10 cellular contexts compared by ENCODE assay signal in genomic region chr3:129485681-129486056, GRCh38. TPM values are rescaled to one million over a fixed set of nuclear protein-coding genes. Genes with fewer than 3 reads are reported as not detected.
DNase-seq lines count a peak whose midpoint lies in the region; ATAC-seq and TF ChIP-seq lines count a peak whose summit lies in the region.
"Had no signal": no experiment of that assay in that cellular context is flagged by ENCODE, and none has a peak within 500 bp of the region (broad histone marks: within the 10 kb centered on the region; RNA-seq: fewer than 3 reads in every experiment).

No MANE protein-coding gene starts in this region.

- H3K4me3 ChIP-seq in ACC112 (ENCODE audit: low read depth, low read length) = peak overlapping the region; percentile 54; the same call in 1 of the 2 replicates
- peak overlapping the region; percentile 46; the same call in 1 of the 2 replicates for H3K4me3 ChIP-seq in PC-9
- H3K4me3 ChIP-seq: BLaER1 had no signal

- no peaks in the 10 kb centered on the region for H3K27me3 Mint-ChIP-seq in activated CD8-positive, alpha-beta T cell treated with anti-CD3 and anti-CD28 coated beads for 36 hours

- H3K36me3 Mint-ChIP-seq in activated CD8-positive, alpha-beta T cell treated with anti-CD3 and anti-CD28 coated beads for 36 hours (ENCODE audit: low read depth) = peaks cover 3% of the 10 kb centered on the region

- intact Hi-C loops in PC-9 (cut with micrococcal nuclease; ENCODE audit: unreplicated experiment) = loop anchor here (1.0 to 5.0 kb wide), 4 partner anchors 24 to 622 kb away; partner anchors contain the start of gene IFT122
- intact Hi-C loops in activated CD8-positive, alpha-beta T cell treated with anti-CD3 and anti-CD28 coated beads for 36 hours (cut with micrococcal nuclease) = no loop called here

- H2AFZ ChIP-seq in ACC112 (ENCODE audit: low read length, unreplicated experiment) (no peak overlapping the region), PC-9 (no peak overlapping the region)

- H3F3A ChIP-seq in PC-9 (ENCODE audit: insufficient read depth, low read depth) = peaks cover 30% of the 10 kb centered on the region

- H3K27ac ChIP-seq in ACC112 (ENCODE audit: low read depth, low read length) (peak overlapping the region; percentile 95), PC-9 (peak overlapping the region; percentile 93)
- H3K27ac ChIP-seq: BLaER1 had no signal

- no peaks in the 10 kb centered on the region for H3K9me3 Mint-ChIP-seq in activated CD8-positive, alpha-beta T cell treated with anti-CD3 and anti-CD28 coated beads for 36 hours

- peak overlapping the region; percentile 88 for H3K4me2 ChIP-seq in PC-9
- H3K4me2 ChIP-seq: BLaER1 had no signal

- peak; percentile 73 for ATAC-seq in esophagus mucosa
- no peak for ATAC-seq in activated CD4-positive, CD25-positive, alpha-beta regulatory T cell treated with anti-CD3 and anti-CD28 coated beads, Interleukin-2, amount 50 U/mL, for 24 hours
- ATAC-seq in activated CD8-positive, alpha-beta T cell treated with anti-CD3 and anti-CD28 coated beads for 36 hours = no peak
- ATAC-seq in GM21526 (IDR thresholded peaks at IDR 0.05; ENCODE audit: low FRiP score, unreplicated experiment) = no peak

- H3K9me2 ChIP-seq in PC-9 (ENCODE audit: insufficient read depth) = no peaks in the 10 kb centered on the region

- DNase-seq in PC-9 = peak; percentile 95 to 98
- DNase-seq in myocyte (ENCODE audit: low read depth) = peak; percentile 94
- DNase-seq in activated CD8-positive, alpha-beta T cell treated with anti-CD3 and anti-CD28 coated beads for 36 hours = no peak
- DNase-seq in Kasumi-1 (lab: John Stamatoyannopoulos, UW) = no peak

- CTCF ChIA-PET in PC-9 (lab: Charles Lee) = interaction anchor here (1.3 to 1.4 kb wide), 3 partner anchors 102 to 142 kb away, joined by 5 to 7 read pairs (median 5); no protein-coding TSS in a partner anchor
- CTCF ChIA-PET in activated CD8-positive, alpha-beta T cell treated with anti-CD3 and anti-CD28 coated beads for 36 hours (lab: Charles Lee) = interaction anchor here (0.8 to 1.3 kb wide), 3 partner anchors 10 to 339 kb away, joined by 3 read pairs; no protein-coding TSS in a partner anchor

- POLR2A ChIA-PET in PC-9 (lab: Charles Lee; ENCODE audit: unreplicated experiment) = interaction anchor here (0.6 kb wide), 2 partner anchors 140 to 422 kb away, joined by 13 to 35 read pairs; no protein-coding TSS in a partner anchor
- POLR2A ChIA-PET in activated CD8-positive, alpha-beta T cell treated with anti-CD3 and anti-CD28 coated beads for 36 hours (lab: Charles Lee) = no interaction called here

- no peak for TF ChIP-seq CTCF in PC-9 (conservative IDR thresholded peaks at IDR 0.05)
- TF ChIP-seq CTCF in activated CD8-positive, alpha-beta T cell treated with anti-CD3 and anti-CD28 coated beads for 36 hours (IDR thresholded peaks at IDR 0.05) = no peak

- H3K4me1 Mint-ChIP-seq in activated CD8-positive, alpha-beta T cell treated with anti-CD3 and anti-CD28 coated beads for 36 hours (ENCODE audit: low read depth) = peaks cover 8% of the 10 kb centered on the region

- H3K4me3 Mint-ChIP-seq in activated CD8-positive, alpha-beta T cell treated with anti-CD3 and anti-CD28 coated beads for 36 hours = no peak overlapping the region

- no peak overlapping the region for H3K27ac Mint-ChIP-seq in activated CD8-positive, alpha-beta T cell treated with anti-CD3 and anti-CD28 coated beads for 36 hours

- no TSS peak for BruUV-seq in PC-9 (replicated peaks; lab: Mats Ljungman, UMichigan)

- H3K9me3 ChIP-seq in PC-9 (ENCODE audit: insufficient read depth, low read depth) = no peaks in the 10 kb centered on the region
- H3K9me3 ChIP-seq: BLaER1 had no signal

- H3K4me1 ChIP-seq in ACC112 (ENCODE audit: control insufficient read depth, insufficient read depth, low read length, unreplicated experiment) = peaks cover 50% of the 10 kb centered on the region
- peaks cover 44% of the 10 kb centered on the region for H3K4me1 ChIP-seq in PC-9 (replicated peaks; ENCODE audit: insufficient read depth)

- H3K36me3 ChIP-seq in ACC112 (ENCODE audit: insufficient read depth, low read length) = 0 out of 2 replicates have a peak, but pooled peaks cover under 1% of the 10 kb centered on the region
- no peaks in the 10 kb centered on the region for H3K36me3 ChIP-seq in PC-9 (ENCODE audit: low read depth)

- no peaks in the 10 kb centered on the region for H4K20me1 ChIP-seq in PC-9 (ENCODE audit: insufficient read depth)
- H4K20me1 ChIP-seq: BLaER1 had no signal

- H3K79me2 ChIP-seq in ACC112 (ENCODE audit: control insufficient read depth, insufficient read depth, low read length, unreplicated experiment) (no peaks in the 10 kb centered on the region), PC-9 (ENCODE audit: low read depth) (no peaks in the 10 kb centered on the region)

- H3K27me3 ChIP-seq in ACC112 (ENCODE audit: insufficient read depth, low read length) (no peaks in the 10 kb centered on the region), PC-9 (ENCODE audit: insufficient read depth, low read depth) (no peaks in the 10 kb centered on the region)
- H3K27me3 ChIP-seq: BLaER1 had no signal

RNA-seq across cellular contexts. Expression of gene RHO, which starts 42.8 kb away (rescaled TPM):
- not detected in 2 replicates for total RNA-seq in PC-9 (2021)
- total RNA-seq in esophagus mucosa = not detected
- total RNA-seq in myocyte = not detected in 2 replicates
- polyA plus RNA-seq in myocyte (2012) = not detected
- not detected for total RNA-seq in activated CD8-positive, alpha-beta T cell treated with anti-CD3 and anti-CD28 coated beads for 36 hours
- total RNA-seq: epithelial cell of proximal tubule had no signal

RNA-seq across cellular contexts. Expression of gene IFT122, which starts 45.6 kb away (rescaled TPM):
- 44.8 and 55.6 TPM in 2 replicates for total RNA-seq in PC-9 (2021)
- total RNA-seq in esophagus mucosa = 11.2 TPM
- total RNA-seq in myocyte = 8.1 and 10.7 TPM in 2 replicates
- polyA plus RNA-seq in myocyte (2012) = 21.7 TPM
- total RNA-seq in activated CD8-positive, alpha-beta T cell treated with anti-CD3 and anti-CD28 coated beads for 36 hours = 10 to 100 TPM; 18.9 to 20.4 TPM

RNA-seq across cellular contexts. Expression of gene MBD4, which starts 45.9 kb away (rescaled TPM):
- 48.6 and 49.4 TPM in 2 replicates for total RNA-seq in PC-9 (2021)
- 20.8 TPM for total RNA-seq in esophagus mucosa
- 15.9 and 16.1 TPM in 2 replicates for total RNA-seq in myocyte
- polyA plus RNA-seq in myocyte (2012) = 15.8 TPM
- total RNA-seq in activated CD8-positive, alpha-beta T cell treated with anti-CD3 and anti-CD28 coated beads for 36 hours = 10 to 100 TPM; 38.9 to 44.5 TPM

RNA-seq across cellular contexts. Expression of gene EFCAB12, which starts 57.2 kb away (rescaled TPM):
- total RNA-seq in PC-9 (2021) = 2.0 and 2.2 TPM in 2 replicates
- total RNA-seq in esophagus mucosa = 0.04 TPM
- total RNA-seq in myocyte = 0.35 TPM in 1 of 2 replicates, not detected in the other
- polyA plus RNA-seq in myocyte (2012) = 0.10 TPM
- under 1 TPM; 0.56 to 0.65 TPM for total RNA-seq in activated CD8-positive, alpha-beta T cell treated with anti-CD3 and anti-CD28 coated beads for 36 hours
- total RNA-seq: epithelial cell of proximal tubule had no signal

RNA-seq across cellular contexts. Expression of gene H1-8, which starts 57.3 kb away (rescaled TPM):
- total RNA-seq in PC-9 (2021) (not detected in 2 replicates), esophagus mucosa (not detected), myocyte (not detected in 2 replicates)
- polyA plus RNA-seq in myocyte (2012) = not detected
- total RNA-seq in activated CD8-positive, alpha-beta T cell treated with anti-CD3 and anti-CD28 coated beads for 36 hours = not detected
- total RNA-seq: epithelial cell of proximal tubule had no signal

Comparison
In these comparisons a context has a peak if more than half of its experiments do, and no peak if none do; other contexts are left out.
1. DNase-seq: peak in PC-9 (2 of 2) and myocyte (single experiment); none in activated CD8-positive, alpha-beta T cell treated with anti-CD3 and anti-CD28 coated beads for 36 hours (single experiment) and Kasumi-1 (0 of 2).